ENCODE assay signal across 9 cellular contexts in genomic region chr17:16444258-16444886, GRCh38. TPM values are rescaled to one million over a fixed set of nuclear protein-coding genes. Genes with fewer than 3 reads are reported as not detected.
A peak's percentile ranks its signal among the peaks of the same experiment; 100 is the strongest.
DNase-seq lines count a peak whose midpoint lies in the region; ATAC-seq and TF ChIP-seq lines count a peak whose summit lies in the region.
"Had no signal": no experiment of that assay in that cellular context is flagged by ENCODE, and none has a peak within 500 bp of the region (broad histone marks: within the 10 kb centered on the region; RNA-seq: fewer than 3 reads in every experiment).

No MANE protein-coding gene starts in this region.

- H3K4me1 Mint-ChIP-seq in T-helper 2 cell treated with Interferon-gamma antibody and Interleukin-4, amounts not matched to agents 5 μg/mL and 100 μg/mL, for 36 hours (ENCODE audit: low read depth), result peaks cover 21% of the 10 kb centered on the region

- no peak overlapping the region for H4K91ac ChIP-seq in neuronal stem cell (ENCODE audit: low read depth, low read length, poor library complexity)

- H2BK5ac ChIP-seq in neuronal stem cell (ENCODE audit: low read length), result peak overlapping the region; percentile 33

- no peak for DNase-seq in T-helper 2 cell treated with Interferon-gamma antibody and Interleukin-4, amounts not matched to agents 5 μg/mL and 100 μg/mL, for 36 hours (ENCODE audit: low spot score)
- DNase-seq in T-helper 2 cell (no peak), Karpas-422 (peak; percentile 65), neuronal stem cell (ENCODE audit: low spot score) (no peak), COR-L47 (lab: John Stamatoyannopoulos, UW) (no peak), gastrocnemius medialis (no peak)
- DNase-seq in activated CD8-positive, alpha-beta memory T cell treated with anti-CD3 and anti-CD28 coated beads, Interleukin-2, amount 50 U/mL, for 48 hours, result peak; percentile 82
- DNase-seq in stimulated activated CD4-positive, alpha-beta T cell treated with anti-CD3 and anti-CD28 coated beads, Interleukin-12 subunit alpha, Interleukin-12 subunit beta, amount 100 ng/mL, for 4 hours, result no peak
- DNase-seq: NCI-H1417 had no signal

- no peak overlapping the region for H3K4ac ChIP-seq in neuronal stem cell (ENCODE audit: low read length)

- no peaks in the 10 kb centered on the region for H3K9me3 Mint-ChIP-seq in T-helper 2 cell treated with Interferon-gamma antibody and Interleukin-4, amounts not matched to agents 5 μg/mL and 100 μg/mL, for 36 hours

- WGBS in neuronal stem cell (ENCODE audit: extremely low coverage in 2 of 2, insufficient read length in 2 of 2, insufficient replicate concordance in 1 of 2), 2 donors, result no CpG with 5 or more reads among the region's 6 CpGs

- no peak overlapping the region for H4K8ac ChIP-seq in neuronal stem cell (ENCODE audit: low read depth, low read length)

- H3K36me3 ChIP-seq in Karpas-422 (ENCODE audit: insufficient read depth, low read length), result peaks cover 42% of the 10 kb centered on the region
- peaks cover 67 to 93% of the 10 kb centered on the region in 2 donors for H3K36me3 ChIP-seq in neuronal stem cell (replicated peaks in 1 of 2; ENCODE audit: control insufficient read depth in 2 of 2, insufficient read depth in 2 of 2, low read length in 2 of 2)
- peaks cover 0 to 39% of the 10 kb centered on the region in 2 donors for H3K36me3 ChIP-seq in gastrocnemius medialis

- no peak overlapping the region for H3K18ac ChIP-seq in neuronal stem cell (ENCODE audit: low read length)

- no peak overlapping the region for H3K4me3 Mint-ChIP-seq in T-helper 2 cell treated with Interferon-gamma antibody and Interleukin-4, amounts not matched to agents 5 μg/mL and 100 μg/mL, for 36 hours

- no peak overlapping the region for H3K14ac ChIP-seq in neuronal stem cell (ENCODE audit: low read length)

- H2BK15ac ChIP-seq in neuronal stem cell (ENCODE audit: low read length), result no peak overlapping the region

- no peak overlapping the region for H2BK120ac ChIP-seq in neuronal stem cell (ENCODE audit: low read depth, low read length)

- no peak for TF ChIP-seq POLR2A in gastrocnemius medialis (IDR thresholded peaks at IDR 0.05)

- H3K36me3 Mint-ChIP-seq in T-helper 2 cell treated with Interferon-gamma antibody and Interleukin-4, amounts not matched to agents 5 μg/mL and 100 μg/mL, for 36 hours (ENCODE audit: low read depth), result peaks cover 65% of the 10 kb centered on the region

- intact Hi-C loops in gastrocnemius medialis (cut with DNase I; ENCODE audit: low total_unique reads), result loop anchor here (5.0 kb wide), 1 partner anchor 43 kb away; no protein-coding TSS in a partner anchor

- no peak for TF ChIP-seq CTCF in gastrocnemius medialis (IDR thresholded peaks at IDR 0.05 in 4 of 5, conservative IDR thresholded peaks at IDR 0.05 in 1 of 5)

- no peak overlapping the region for H2BK12ac ChIP-seq in neuronal stem cell (ENCODE audit: low read length)

- no peak for ATAC-seq in gastrocnemius medialis

- H2AFZ ChIP-seq in Karpas-422 (ENCODE audit: low read length) (no peak overlapping the region), neuronal stem cell (ENCODE audit: low read length) (no peak overlapping the region)

- H3K27ac Mint-ChIP-seq in T-helper 2 cell treated with Interferon-gamma antibody and Interleukin-4, amounts not matched to agents 5 μg/mL and 100 μg/mL, for 36 hours, result peak overlapping the region; percentile 13

- in situ Hi-C loops in gastrocnemius medialis (cut with MboI; ENCODE audit: low sequenced_read_pairs in 4 of 4), result no loop called here

- H3K27ac ChIP-seq in Karpas-422 (ENCODE audit: low read length) (no peak overlapping the region), neuronal stem cell (replicated peaks; ENCODE audit: low read length) (no peak overlapping the region), gastrocnemius medialis (no peak overlapping the region)

- H3K4me2 ChIP-seq in Karpas-422 (ENCODE audit: low read depth, low read length, poor library complexity, severe bottlenecking), result no peak overlapping the region
- no peak overlapping the region for H3K4me2 ChIP-seq in neuronal stem cell (ENCODE audit: insufficient read depth, low read length, poor library complexity, severe bottlenecking)

- no peaks in the 10 kb centered on the region for H3K27me3 Mint-ChIP-seq in T-helper 2 cell treated with Interferon-gamma antibody and Interleukin-4, amounts not matched to agents 5 μg/mL and 100 μg/mL, for 36 hours (ENCODE audit: low read depth)

- H4K20me1 ChIP-seq in Karpas-422 (ENCODE audit: insufficient read depth, low read depth, low read length), result peaks cover 14% of the 10 kb centered on the region; the same call in 1 of the 2 replicates

- no peaks in the 10 kb centered on the region for H3K9me3 ChIP-seq in Karpas-422 (ENCODE audit: low read length)
- no peaks in the 10 kb centered on the region for H3K9me3 ChIP-seq in neuronal stem cell (replicated peaks in 1 of 2; ENCODE audit: control insufficient read depth in 2 of 2, insufficient read depth in 1 of 2, low read depth in 1 of 2, low read length in 2 of 2)
- no peaks in the 10 kb centered on the region for H3K9me3 ChIP-seq in gastrocnemius medialis

- H3K4me3 ChIP-seq in Karpas-422 (ENCODE audit: low read length) (no peak overlapping the region), neuronal stem cell (ENCODE audit: low read length in 2 of 2) (no peak overlapping the region), gastrocnemius medialis (no peak overlapping the region)

- peaks cover 17% of the 10 kb centered on the region for H3K79me1 ChIP-seq in neuronal stem cell (ENCODE audit: low read depth, low read length)

- H3K9ac ChIP-seq in Karpas-422 (ENCODE audit: low read length) (no peak overlapping the region), neuronal stem cell (ENCODE audit: low read depth, low read length, poor library complexity) (no peak overlapping the region)

- no peak overlapping the region for H2AK5ac ChIP-seq in neuronal stem cell (ENCODE audit: low read depth, low read length)

- H3K9me2 ChIP-seq in Karpas-422 (replicated peaks; ENCODE audit: insufficient read depth, low read length), result no peaks in the 10 kb centered on the region

- peaks cover 27% of the 10 kb centered on the region for H3K4me1 ChIP-seq in Karpas-422 (ENCODE audit: low read length)
- peaks cover 8 to 20% of the 10 kb centered on the region in 2 donors for H3K4me1 ChIP-seq in neuronal stem cell (ENCODE audit: control insufficient read depth in 2 of 2, insufficient read depth in 1 of 2, low read depth in 1 of 2, low read length in 2 of 2)
- peaks cover 17 to 23% of the 10 kb centered on the region in 2 donors for H3K4me1 ChIP-seq in gastrocnemius medialis

- H3K27me3 ChIP-seq in Karpas-422 (ENCODE audit: low read length), result no peaks in the 10 kb centered on the region
- no peaks in the 10 kb centered on the region for H3K27me3 ChIP-seq in neuronal stem cell (ENCODE audit: control insufficient read depth in 3 of 3, insufficient read depth in 3 of 3, low read depth in 1 of 3, low read length in 3 of 3)
- H3K27me3 ChIP-seq in gastrocnemius medialis, result no peaks in the 10 kb centered on the region

- H3K79me2 ChIP-seq in Karpas-422 (ENCODE audit: low read length), result peaks cover 28% of the 10 kb centered on the region

- H3K23ac ChIP-seq in neuronal stem cell (ENCODE audit: low read depth, low read length, poor library complexity), result peak overlapping the region; percentile 81

RNA-seq across cellular contexts. Expression of gene TRPV2, which starts 29.0 kb away (rescaled TPM):
- total RNA-seq in Karpas-422 (2014; rRNA removed; shearing (Covaris generic); ENCODE audit: low replicate concordance), result 14.2 and 30.1 TPM in 2 replicates
- 0.36 TPM for polyA plus RNA-seq in neuronal stem cell (2013, experiment 1 of 2)
- 0.30 TPM for polyA plus RNA-seq in neuronal stem cell (2013, experiment 2 of 2)
- 1 to 10 TPM; 2.9 to 4.4 (median 3.4) TPM for total RNA-seq in gastrocnemius medialis

RNA-seq across cellular contexts. Expression of gene LRRC75A, which starts 47.6 kb away (rescaled TPM):
- total RNA-seq in Karpas-422 (2014; rRNA removed; shearing (Covaris generic); ENCODE audit: low replicate concordance), result 2.4 and 5.2 TPM in 2 replicates
- polyA plus RNA-seq in neuronal stem cell (2013, experiment 1 of 2), result 2.7 TPM
- 2.6 TPM for polyA plus RNA-seq in neuronal stem cell (2013, experiment 2 of 2)
- under 1 TPM in 2 of 4 donors, not detected in 2; 0.34 to 0.80 TPM for total RNA-seq in gastrocnemius medialis

Comparison
In these comparisons a context has a peak if more than half of its experiments do, and no peak if none do; other contexts are left out.
1. DNase-seq: peak in Karpas-422 (single experiment) and activated CD8-positive, alpha-beta memory T cell treated with anti-CD3 and anti-CD28 coated beads, Interleukin-2, amount 50 U/mL, for 48 hours (single experiment); none in T-helper 2 cell treated with Interferon-gamma antibody and Interleukin-4, amounts not matched to agents 5 μg/mL and 100 μg/mL, for 36 hours (single experiment), T-helper 2 cell (0 of 5), neuronal stem cell (single experiment), COR-L47 (single experiment), stimulated activated CD4-positive, alpha-beta T cell treated with anti-CD3 and anti-CD28 coated beads, Interleukin-12 subunit alpha, Interleukin-12 subunit beta, amount 100 ng/mL, for 4 hours (single experiment) and gastrocnemius medialis (0 of 2).